In genomic region chr2:220935789-220936321, GRCh38 we compare ENCODE assay signal across 12 cellular contexts.
DNase-seq lines count a peak whose midpoint lies in the region; ATAC-seq lines count a peak whose summit lies in the region.
"Had no signal": no experiment of that assay in that cellular context is flagged by ENCODE, and none has a peak within 500 bp of the region (broad histone marks: within the 10 kb centered on the region; RNA-seq: fewer than 3 reads in every experiment).

No MANE protein-coding gene starts in this region.

- H3K27ac Mint-ChIP-seq in activated naive CD4-positive, alpha-beta T cell treated with anti-CD3 and anti-CD28 coated beads, Interleukin-2, amount 50 U/mL, for 72 hours: no peak overlapping the region
- H3K27ac Mint-ChIP-seq: memory B cell had no signal

- intact Hi-C loops in left cardiac atrium (cut with DNase I): loop anchor here in 1 of 2 donors (10.0 kb wide), 1 partner anchor 139 kb away; no protein-coding TSS in a partner anchor

- H3K36me3 Mint-ChIP-seq in activated naive CD4-positive, alpha-beta T cell treated with anti-CD3 and anti-CD28 coated beads, Interleukin-2, amount 50 U/mL, for 72 hours: no peaks in the 10 kb centered on the region
- H3K36me3 Mint-ChIP-seq: memory B cell had no signal

- peak; percentile 16 to 96 for ATAC-seq in activated naive CD4-positive, alpha-beta T cell treated with anti-CD3 and anti-CD28 coated beads, Interleukin-2, amount 50 U/mL, for 72 hours
- ATAC-seq in GM21723 (IDR thresholded peaks at IDR 0.05; ENCODE audit: unreplicated experiment) (peak; percentile 67), HG03354 (IDR thresholded peaks at IDR 0.05; ENCODE audit: poor library complexity, severe bottlenecking, unreplicated experiment) (peak; percentile 74), left cardiac atrium (peak; percentile 61 to 75)

- DNase-seq in activated naive CD4-positive, alpha-beta T cell treated with anti-CD3 and anti-CD28 coated beads, Interleukin-2, amount 50 U/mL, for 72 hours (ENCODE audit: low spot score in 2 of 2): peak in 1 of 2 donors; percentile 11
- DNase-seq in activated naive CD4-positive, alpha-beta T cell treated with anti-CD3 and anti-CD28 coated beads, Interleukin-2, amount 50 U/mL, for 16 hours: no peak
- DNase-seq in left cardiac atrium: no peak
- DNase-seq in 8988T: no peak
- DNase-seq in cerebellar cortex (ENCODE audit: low spot score): no peak
- no peak for DNase-seq in iPS-NIHi7 (ENCODE audit: extremely low spot score)
- DNase-seq: DMS153, NCI-H524 treated with DMSO at 0.1 percent for 48 hours, occipital lobe had no signal

- H3K9me3 Mint-ChIP-seq in activated naive CD4-positive, alpha-beta T cell treated with anti-CD3 and anti-CD28 coated beads, Interleukin-2, amount 50 U/mL, for 72 hours: peaks cover 0 to 4% of the 10 kb centered on the region in 2 donors
- H3K9me3 Mint-ChIP-seq: memory B cell had no signal
